Comparison of ENCODE assay signal across 23 cellular contexts in genomic region chr4:109675843-109676242, GRCh38. TPM values are rescaled to one million over a fixed set of nuclear protein-coding genes. Genes with fewer than 3 reads are reported as not detected.
DNase-seq lines count a peak whose midpoint lies in the region; ATAC-seq lines count a peak whose summit lies in the region.
"Had no signal": no experiment of that assay in that cellular context is flagged by ENCODE, and none has a peak within 500 bp of the region (broad histone marks: within the 10 kb centered on the region; RNA-seq: fewer than 3 reads in every experiment).

No MANE protein-coding gene starts in this region.

- H3K9me3 ChIP-seq in CD4-positive, alpha-beta memory T cell (ENCODE audit: control insufficient read depth in 1 of 2, low read length in 2 of 2) = no peaks in the 10 kb centered on the region
- H3K9me3 ChIP-seq in naive thymus-derived CD4-positive, alpha-beta T cell (ENCODE audit: control insufficient read depth in 2 of 3, low read length in 3 of 3) = no peaks in the 10 kb centered on the region
- H3K9me3 ChIP-seq: A549, BE2C had no signal

- CTCF ChIA-PET in CD4-positive, alpha-beta memory T cell (lab: Charles Lee; ENCODE audit: partially characterized antibody) = interaction anchor here (1.1 kb wide), 1 partner anchor 28 kb away, joined by 3 read pairs; no protein-coding TSS in a partner anchor
- CTCF ChIA-PET in T-cell (lab: Charles Lee) = interaction anchor here in 1 of 2 donors (0.5 to 0.6 kb wide), 2 partner anchors 13 to 283 kb away, joined by 3 to 4 read pairs; no protein-coding TSS in a partner anchor
- CTCF ChIA-PET in naive thymus-derived CD4-positive, alpha-beta T cell (lab: Charles Lee) = interaction anchor here (0.8 kb wide), 1 partner anchor 33 kb away, joined by 4 read pairs; no protein-coding TSS in a partner anchor

- peaks cover 59% of the 10 kb centered on the region for H3K36me3 Mint-ChIP-seq in activated T-cell treated with anti-CD3 and anti-CD28 coated beads, Interleukin-2, amount 50 U/mL, for 24 hours (ENCODE audit: low read depth)
- peaks cover 36 to 48% of the 10 kb centered on the region in 2 donors for H3K36me3 Mint-ChIP-seq in CD4-positive, alpha-beta memory T cell
- peaks cover 36% of the 10 kb centered on the region for H3K36me3 Mint-ChIP-seq in T-cell
- H3K36me3 Mint-ChIP-seq in naive thymus-derived CD4-positive, alpha-beta T cell = peaks cover 10 to 64% (median 55%) of the 10 kb centered on the region in 5 donors

- POLR2A ChIA-PET in CD4-positive, alpha-beta memory T cell (lab: Charles Lee; ENCODE audit: partially characterized antibody) = no interaction called here
- POLR2A ChIA-PET in T-cell (lab: Charles Lee) = no interaction called here
- POLR2A ChIA-PET in naive thymus-derived CD4-positive, alpha-beta T cell (lab: Charles Lee) = interaction anchor here (0.7 kb wide), 1 partner anchor 256 kb away, joined by 7 read pairs; no protein-coding TSS in a partner anchor

- no peaks in the 10 kb centered on the region for H3K27me3 Mint-ChIP-seq in activated T-cell treated with anti-CD3 and anti-CD28 coated beads, Interleukin-2, amount 50 U/mL, for 24 hours
- no peaks in the 10 kb centered on the region for H3K27me3 Mint-ChIP-seq in CD4-positive, alpha-beta memory T cell
- no peaks in the 10 kb centered on the region for H3K27me3 Mint-ChIP-seq in T-cell
- no peaks in the 10 kb centered on the region for H3K27me3 Mint-ChIP-seq in naive thymus-derived CD4-positive, alpha-beta T cell
- H3K27me3 Mint-ChIP-seq: CD8-positive, alpha-beta memory T cell had no signal

- no peak for DNase-seq in activated T-cell treated with anti-CD3 and anti-CD28 coated beads, Interleukin-2, amount 50 U/mL, for 24 hours
- DNase-seq in activated T-cell treated with anti-CD3 and anti-CD28 coated beads, Interleukin-2, amount 50 U/mL, for 48 hours = no peak
- no peak for DNase-seq in CD4-positive, alpha-beta memory T cell
- DNase-seq in T-cell (no peak), OCI-M1 (lab: John Stamatoyannopoulos, UW) (no peak)
- no peak for DNase-seq in naive thymus-derived CD4-positive, alpha-beta T cell
- DNase-seq: 8988T; ACHN; AML-193; BE2C; CD8-positive, alpha-beta memory T cell; DMS 273 treated with DMSO at 0.1 percent for 48 hours; DMS79; EL; GDM1; GOT3 had no signal

- no peak overlapping the region for H3K4me3 Mint-ChIP-seq in activated T-cell treated with anti-CD3 and anti-CD28 coated beads, Interleukin-2, amount 50 U/mL, for 24 hours
- no peak overlapping the region for H3K4me3 Mint-ChIP-seq in CD4-positive, alpha-beta memory T cell
- H3K4me3 Mint-ChIP-seq in T-cell = no peak overlapping the region
- H3K4me3 Mint-ChIP-seq in naive thymus-derived CD4-positive, alpha-beta T cell = no peak overlapping the region
- H3K4me3 Mint-ChIP-seq: CD14-positive monocyte; CD8-positive, alpha-beta memory T cell had no signal

- H3K27ac ChIP-seq in CD4-positive, alpha-beta memory T cell (ENCODE audit: low read depth, low read length) = no peak overlapping the region
- no peak overlapping the region for H3K27ac ChIP-seq in naive thymus-derived CD4-positive, alpha-beta T cell (ENCODE audit: low read depth, low read length)
- H3K27ac ChIP-seq: A549; BLaER1 treated with 17β-estradiol and CSF1 and Interleukin-3, amounts not matched to agents 10 nM and 100 nM had no signal

- no peaks in the 10 kb centered on the region for H3K4me1 ChIP-seq in CD4-positive, alpha-beta memory T cell (ENCODE audit: insufficient read depth, low read length)
- no peaks in the 10 kb centered on the region for H3K4me1 ChIP-seq in naive thymus-derived CD4-positive, alpha-beta T cell (ENCODE audit: control insufficient read depth in 2 of 2, insufficient read depth in 2 of 2, low read length in 2 of 2)
- H3K4me1 ChIP-seq: A549; BE2C; BLaER1 treated with 17β-estradiol and CSF1 and Interleukin-3, amounts not matched to agents 10 nM and 100 nM; HAP-1 had no signal

- H3K27ac Mint-ChIP-seq in activated T-cell treated with anti-CD3 and anti-CD28 coated beads, Interleukin-2, amount 50 U/mL, for 24 hours = peak overlapping the region; percentile 48
- H3K27ac Mint-ChIP-seq in CD4-positive, alpha-beta memory T cell = peak overlapping the region in 5 of 7 donors; percentile 44 to 87 (median 55)
- H3K27ac Mint-ChIP-seq in T-cell = peak overlapping the region; percentile 16 to 73
- peak overlapping the region in 8 of 9 donors; percentile 39 to 85 (median 59) for H3K27ac Mint-ChIP-seq in naive thymus-derived CD4-positive, alpha-beta T cell
- H3K27ac Mint-ChIP-seq: CD14-positive monocyte had no signal

- intact Hi-C loops in CD4-positive, alpha-beta memory T cell (cut with micrococcal nuclease) = no loop called here
- intact Hi-C loops in naive thymus-derived CD4-positive, alpha-beta T cell (cut with micrococcal nuclease) = no loop called here

- H3K36me3 ChIP-seq in CD4-positive, alpha-beta memory T cell (ENCODE audit: insufficient read depth, low read length) = no peaks in the 10 kb centered on the region
- peaks cover 0 to 19% (median 0%) of the 10 kb centered on the region in 3 experiments for H3K36me3 ChIP-seq in naive thymus-derived CD4-positive, alpha-beta T cell (ENCODE audit: control insufficient read depth in 2 of 3, insufficient read depth in 3 of 3, low read length in 3 of 3)
- H3K36me3 ChIP-seq: BE2C, HAP-1 had no signal

- peaks cover 36% of the 10 kb centered on the region for H3K4me1 Mint-ChIP-seq in activated T-cell treated with anti-CD3 and anti-CD28 coated beads, Interleukin-2, amount 50 U/mL, for 24 hours (ENCODE audit: low read depth)
- H3K4me1 Mint-ChIP-seq in CD4-positive, alpha-beta memory T cell = peaks cover 14 to 42% (median 31%) of the 10 kb centered on the region in 4 donors
- peaks cover 28 to 44% (median 40%) of the 10 kb centered on the region in 3 donors for H3K4me1 Mint-ChIP-seq in T-cell
- H3K4me1 Mint-ChIP-seq in naive thymus-derived CD4-positive, alpha-beta T cell = peaks cover 8 to 65% (median 57%) of the 10 kb centered on the region in 7 donors
- H3K4me1 Mint-ChIP-seq: CD14-positive monocyte had no signal

- peaks cover 9% of the 10 kb centered on the region for H3K9me3 Mint-ChIP-seq in activated T-cell treated with anti-CD3 and anti-CD28 coated beads, Interleukin-2, amount 50 U/mL, for 24 hours
- peaks cover 0 to 10% (median 5%) of the 10 kb centered on the region in 8 donors for H3K9me3 Mint-ChIP-seq in CD4-positive, alpha-beta memory T cell
- H3K9me3 Mint-ChIP-seq in T-cell = peaks cover 5 to 8% (median 6%) of the 10 kb centered on the region in 3 donors
- H3K9me3 Mint-ChIP-seq in naive thymus-derived CD4-positive, alpha-beta T cell = peaks cover 0 to 21% (median 7%) of the 10 kb centered on the region in 11 donors

- no peaks in the 10 kb centered on the region for H3K27me3 ChIP-seq in CD4-positive, alpha-beta memory T cell (ENCODE audit: insufficient read depth, low read length)
- H3K27me3 ChIP-seq in naive thymus-derived CD4-positive, alpha-beta T cell (ENCODE audit: control insufficient read depth in 2 of 2, insufficient read depth in 2 of 2, low read length in 2 of 2) = no peaks in the 10 kb centered on the region
- H3K27me3 ChIP-seq: BE2C; BLaER1 treated with 17β-estradiol and CSF1 and Interleukin-3, amounts not matched to agents 10 nM and 100 nM had no signal

- no peak for ATAC-seq in T-cell (replicated peaks in 1 of 4)
- no peak for ATAC-seq in naive thymus-derived CD4-positive, alpha-beta T cell
- no peak for ATAC-seq in GM18858 (IDR thresholded peaks at IDR 0.05; ENCODE audit: unreplicated experiment)
- ATAC-seq in GM18867 (IDR thresholded peaks at IDR 0.05; ENCODE audit: unreplicated experiment) = no peak
- ATAC-seq: A549 had no signal

- no peak overlapping the region for H3K4me3 ChIP-seq in CD4-positive, alpha-beta memory T cell (ENCODE audit: low read length in 2 of 2)
- H3K4me3 ChIP-seq in naive thymus-derived CD4-positive, alpha-beta T cell (ENCODE audit: low read length) = no peak overlapping the region
- H3K4me3 ChIP-seq: A549; BLaER1 treated with 17β-estradiol and CSF1 and Interleukin-3, amounts not matched to agents 10 nM and 100 nM; GM12878; HAP-1 had no signal

RNA-seq across cellular contexts. Expression of gene CASP6, which starts 27.4 kb away (rescaled TPM):
- 10 to 100 TPM; 16.5 to 24.7 TPM for total RNA-seq in CD4-positive, alpha-beta memory T cell
- polyA plus RNA-seq in CD4-positive, alpha-beta memory T cell = 100 to 1,000 TPM in 1 of 2 donors, 10 to 100 TPM in 1; 94.5 to 115 TPM
- 10 to 100 TPM; 16.8 to 23.2 (median 18.3) TPM for total RNA-seq in T-cell
- total RNA-seq in naive thymus-derived CD4-positive, alpha-beta T cell = 10 to 100 TPM in 4 of 5 experiments, 1 to 10 TPM in 1; 9.3 to 29.9 (median 23.6) TPM
- 10 to 100 TPM; 63.1 to 85.8 TPM for polyA plus RNA-seq in naive thymus-derived CD4-positive, alpha-beta T cell

RNA-seq across cellular contexts. Expression of gene PLA2G12A, which starts 54.0 kb away (rescaled TPM):
- 10 to 100 TPM; 15.7 to 18.1 TPM for total RNA-seq in CD4-positive, alpha-beta memory T cell
- 10 to 100 TPM; 33.1 to 64.8 TPM for polyA plus RNA-seq in CD4-positive, alpha-beta memory T cell
- total RNA-seq in T-cell = 10 to 100 TPM; 11.4 to 20.6 (median 18.1) TPM
- total RNA-seq in naive thymus-derived CD4-positive, alpha-beta T cell = 10 to 100 TPM; 11.5 to 15.4 (median 14.5) TPM
- 10 to 100 TPM; 47.8 to 48.4 TPM for polyA plus RNA-seq in naive thymus-derived CD4-positive, alpha-beta T cell
